ENCODE assay signal across 12 cellular contexts in genomic region chrX:12891915-12892506, GRCh38. TPM values are rescaled to one million over a fixed set of nuclear protein-coding genes. Genes with fewer than 3 reads are reported as not detected.
DNase-seq lines count a peak whose midpoint lies in the region; ATAC-seq and TF ChIP-seq lines count a peak whose summit lies in the region.
"Had no signal": no experiment of that assay in that cellular context is flagged by ENCODE, and none has a peak within 500 bp of the region (broad histone marks: within the 10 kb centered on the region; RNA-seq: fewer than 3 reads in every experiment).

No MANE protein-coding gene starts in this region.

- H3K9me3 Mint-ChIP-seq in IgD-negative memory B cell = no peaks in the 10 kb centered on the region
- H3K9me3 Mint-ChIP-seq in activated T-cell treated with anti-CD3 and anti-CD28 coated beads, Interleukin-2, amount 50 U/mL, for 4 hours = no peaks in the 10 kb centered on the region

- H3K9ac ChIP-seq in DND-41 (ENCODE audit: low read depth, low read length) = no peak overlapping the region

- DNase-seq in DND-41 = peak; percentile 60
- no peak for DNase-seq in middle frontal gyrus (ENCODE audit: extremely low spot score, low spot score)
- DNase-seq in activated T-cell treated with anti-CD3 and anti-CD28 coated beads, Interleukin-2, amount 50 U/mL, for 4 hours = no peak
- DNase-seq in nucleus accumbens (lab: John Stamatoyannopoulos, UW) = no peak
- DNase-seq in dermis blood vessel endothelial cell = no peak
- DNase-seq: NCI-H1092 treated with DMSO at 0.1 percent for 48 hours had no signal

- peaks cover 3% of the 10 kb centered on the region for H3K27me3 ChIP-seq in DND-41 (ENCODE audit: insufficient read depth, low read length, poor library complexity)

- H3K4me3 Mint-ChIP-seq in IgD-negative memory B cell = peak overlapping the region in 1 of 4 donors; percentile 20
- H3K4me3 Mint-ChIP-seq in activated T-cell treated with anti-CD3 and anti-CD28 coated beads, Interleukin-2, amount 50 U/mL, for 4 hours = no peak overlapping the region

- no peak overlapping the region for H2AFZ ChIP-seq in DND-41 (ENCODE audit: low read depth, low read length)

- H3K79me2 ChIP-seq in DND-41 (ENCODE audit: insufficient read depth, low read length) = no peaks in the 10 kb centered on the region

- no peak overlapping the region for H3K4me3 ChIP-seq in DND-41 (ENCODE audit: low read depth in 1 of 2, low read length in 2 of 2)

- peak; percentile 68 for ATAC-seq in DND-41 (ENCODE audit: insufficient read depth, low read depth)
- ATAC-seq in GM19025 (IDR thresholded peaks at IDR 0.05; ENCODE audit: low read depth, unreplicated experiment) = peak; percentile 57
- ATAC-seq in HG02623 (IDR thresholded peaks at IDR 0.05; ENCODE audit: unreplicated experiment) = peak; percentile 52
- ATAC-seq in activated T-cell treated with anti-CD3 and anti-CD28 coated beads, Interleukin-2, amount 50 U/mL, for 4 hours = no peak

- TF ChIP-seq CTCF in DND-41 (IDR thresholded peaks at IDR 0.05; ENCODE audit: borderline replicate concordance, extremely low read depth, low read length, poor library complexity, severe bottlenecking) = no peak

- no peaks in the 10 kb centered on the region for H4K20me1 ChIP-seq in DND-41 (ENCODE audit: insufficient read depth, low read length)

- peaks cover 37 to 50% (median 49%) of the 10 kb centered on the region in 3 donors for H3K4me1 Mint-ChIP-seq in IgD-negative memory B cell
- peaks cover 22% of the 10 kb centered on the region for H3K4me1 Mint-ChIP-seq in activated T-cell treated with anti-CD3 and anti-CD28 coated beads, Interleukin-2, amount 50 U/mL, for 4 hours (ENCODE audit: low read depth)

- H3K9me3 ChIP-seq in DND-41 (ENCODE audit: insufficient read depth, low read length, severe bottlenecking) = no peaks in the 10 kb centered on the region

- no peaks in the 10 kb centered on the region for H3K36me3 ChIP-seq in DND-41 (ENCODE audit: insufficient read depth, low read length)

- H3K27me3 Mint-ChIP-seq in IgD-negative memory B cell = peaks cover 12% of the 10 kb centered on the region
- no peaks in the 10 kb centered on the region for H3K27me3 Mint-ChIP-seq in activated T-cell treated with anti-CD3 and anti-CD28 coated beads, Interleukin-2, amount 50 U/mL, for 4 hours (ENCODE audit: low read depth)

- H3K4me2 ChIP-seq in DND-41 (ENCODE audit: insufficient read depth, low read length) = no peak overlapping the region

- H3K27ac Mint-ChIP-seq in IgD-negative memory B cell = peak overlapping the region in 2 of 3 donors; percentile 18 to 70

- peaks cover 5% of the 10 kb centered on the region for H3K36me3 Mint-ChIP-seq in IgD-negative memory B cell
- no peaks in the 10 kb centered on the region for H3K36me3 Mint-ChIP-seq in activated T-cell treated with anti-CD3 and anti-CD28 coated beads, Interleukin-2, amount 50 U/mL, for 4 hours (ENCODE audit: insufficient read depth)

- peaks cover 20% of the 10 kb centered on the region for H3K4me1 ChIP-seq in DND-41 (ENCODE audit: insufficient read depth, low read length)

- no peak overlapping the region for H3K27ac ChIP-seq in DND-41 (ENCODE audit: low read length)
- H3K27ac ChIP-seq: C4-2B had no signal

RNA-seq across cellular contexts. Expression of gene TLR8, which starts 14.4 kb away (rescaled TPM):
- polyA plus RNA-seq in IgD-negative memory B cell = 0.20 TPM
- not detected for total RNA-seq in activated T-cell treated with anti-CD3 and anti-CD28 coated beads, Interleukin-2, amount 50 U/mL, for 4 hours
- not detected in 2 replicates for total RNA-seq in dermis blood vessel endothelial cell
- polyA plus RNA-seq: keratinocyte, neural cell had no signal

RNA-seq across cellular contexts. Expression of gene TLR7, which starts 25.1 kb away (rescaled TPM):
- polyA plus RNA-seq in IgD-negative memory B cell = 26.1 TPM
- under 1 TPM in 1 of 3 donors, not detected in 2; 0.24 TPM for total RNA-seq in activated T-cell treated with anti-CD3 and anti-CD28 coated beads, Interleukin-2, amount 50 U/mL, for 4 hours
- total RNA-seq in dermis blood vessel endothelial cell = not detected in 2 replicates
- polyA plus RNA-seq: keratinocyte, neural cell had no signal

Comparison
In these comparisons a context has a peak if more than half of its experiments do, and no peak if none do; other contexts are left out.
1. ATAC-seq: peak in DND-41 (single experiment), GM19025 (single experiment) and HG02623 (single experiment); none in activated T-cell treated with anti-CD3 and anti-CD28 coated beads, Interleukin-2, amount 50 U/mL, for 4 hours (0 of 2).